In the genomic region with DNA sequence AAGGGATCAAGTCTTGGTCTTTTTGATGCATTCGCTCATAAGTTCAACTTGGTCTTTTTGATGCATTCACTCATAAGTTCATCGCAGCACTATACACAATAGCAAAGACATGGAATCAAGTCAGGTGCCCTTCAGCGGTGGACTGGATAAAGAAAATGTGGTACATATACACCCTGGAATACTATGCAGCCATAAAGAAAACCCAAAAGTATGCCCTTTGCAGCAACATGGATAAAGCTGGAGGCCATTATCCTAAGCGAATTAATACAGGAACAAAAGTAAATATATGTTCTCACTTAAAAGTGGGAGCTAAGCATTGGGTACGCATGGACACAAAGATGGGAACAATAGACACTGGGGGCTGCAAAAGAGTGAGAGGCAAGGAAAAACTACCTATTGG, we compare ENCODE assay signal across 11 cellular contexts. TPM values are rescaled to one million over a fixed set of nuclear protein-coding genes. Genes with fewer than 3 reads are reported as not detected.
"Had no signal": no experiment of that assay in that cellular context is flagged by ENCODE, and none has a peak within 500 bp of the region (broad histone marks: within the 10 kb centered on the region; RNA-seq: fewer than 3 reads in every experiment).

No MANE protein-coding gene starts in this region.

- H3K27ac Mint-ChIP-seq: IgD-negative memory B cell had no signal

- H2AFZ ChIP-seq: GM23248 had no signal

- ATAC-seq: HCT116, HepG2 had no signal

- H3K9me3 ChIP-seq: HAP-1 had no signal

- H3K4me1 ChIP-seq: HAP-1 had no signal

- H3K27me3 Mint-ChIP-seq: IgD-negative memory B cell had no signal

- DNase-seq: GM23248, GOT3, H7, KG1 had no signal

- H3K9ac ChIP-seq: GM23248 had no signal

- H3K27ac ChIP-seq: GM23248, HL-60 had no signal

- H3K4me3 ChIP-seq: GM23248, HAP-1 had no signal

RNA-seq across cellular contexts. Expression of a gene that starts 29.8 kb away (rescaled TPM):
- total RNA-seq: GM23248, H4, HepG2, HT1080 had no signal
- polyA plus RNA-seq: GM23248, HepG2, IgD-negative memory B cell had no signal
